8 cellular contexts compared by ENCODE assay signal in genomic region chr5:153974131-153974812, GRCh38.
DNase-seq lines count a peak whose midpoint lies in the region; ATAC-seq, FAIRE-seq and TF ChIP-seq lines count a peak whose summit lies in the region.

No MANE protein-coding gene starts in this region.

- WGBS in lung, 2 donors = 19% methylated on average over 7 of the region's 7 CpGs

- peak; percentile 69 for ATAC-seq in GM18868 (IDR thresholded peaks at IDR 0.05; ENCODE audit: unreplicated experiment)
- ATAC-seq in HG03460 (IDR thresholded peaks at IDR 0.05; ENCODE audit: unreplicated experiment) = peak; percentile 56
- ATAC-seq in lung (ENCODE audit: insufficient read depth, low FRiP score) = peak; percentile 38
- no peak for ATAC-seq in GM18520 (IDR thresholded peaks at IDR 0.05; ENCODE audit: unreplicated experiment)

- intact Hi-C loops in dorsolateral prefrontal cortex (cut with DNase I) = loop anchor here (2.0 to 10.0 kb wide), 6 partner anchors 101 to 641 kb away; no protein-coding TSS in a partner anchor

- no peak overlapping the region for H3K4me3 ChIP-seq in dorsolateral prefrontal cortex
- no peak overlapping the region for H3K4me3 ChIP-seq in lung

- peak; percentile 79 for TF ChIP-seq CTCF in D721Med (IDR thresholded peaks at IDR 0.05; ENCODE audit: insufficient read depth, missing control alignments)
- TF ChIP-seq CTCF in dorsolateral prefrontal cortex (IDR thresholded peaks at IDR 0.05 in 54 of 56, conservative IDR thresholded peaks at IDR 0.05 in 2 of 56; ENCODE audit: low read depth in 1 of 56, partially characterized antibody in 56 of 56) = peak; percentile 40 to 86 (median 74)
- peak; percentile 62 for TF ChIP-seq CTCF in lung (IDR thresholded peaks at IDR 0.05; ENCODE audit: control extremely low read depth, extremely low read depth)

- peaks cover 0 to 2% of the 10 kb centered on the region in 2 donors for H3K9me3 ChIP-seq in lung (ENCODE audit: control insufficient read depth in 2 of 2, insufficient read depth in 1 of 2, low read length in 1 of 2)

- no peak for FAIRE-seq in D721Med (lab: Jason Lieb, UNC)

- H3K36me3 ChIP-seq in lung (ENCODE audit: control insufficient read depth in 2 of 2, insufficient read depth in 2 of 2, low read length in 2 of 2) = no peaks in the 10 kb centered on the region

- H3K27me3 ChIP-seq in dorsolateral prefrontal cortex = peaks cover 0 to 9% (median 0%) of the 10 kb centered on the region in 45 donors
- no peaks in the 10 kb centered on the region for H3K27me3 ChIP-seq in lung (ENCODE audit: control insufficient read depth, insufficient read depth)

- H3K27ac ChIP-seq in dorsolateral prefrontal cortex (no peak overlapping the region), lung (ENCODE audit: low read depth in 1 of 2, low read length in 1 of 2) (no peak overlapping the region)

- DNase-seq in D721Med (ENCODE audit: insufficient read length, low spot score) (no peak), RPMI7951 (ENCODE audit: low read depth) (peak; percentile 29), dorsolateral prefrontal cortex (peak in 2 of 10 donors; percentile 24 to 26), lung (ENCODE audit: low spot score) (peak; percentile 29), NCI-H1048 (lab: John Stamatoyannopoulos, UW) (no peak)

- no peaks in the 10 kb centered on the region for H3K4me1 ChIP-seq in lung (ENCODE audit: control insufficient read depth in 2 of 2, insufficient read depth in 2 of 2, low read length in 2 of 2)

Comparison
In these comparisons a context has a peak if more than half of its experiments do, and no peak if none do; other contexts are left out.
1. DNase-seq: peak in RPMI7951 (single experiment) and lung (single experiment); none in D721Med (single experiment) and NCI-H1048 (single experiment).
2. Peak in every context shown above with its lines, with median percentiles within 50 percentile points of each other: CTCF ChIP-seq.